In the genomic region with DNA sequence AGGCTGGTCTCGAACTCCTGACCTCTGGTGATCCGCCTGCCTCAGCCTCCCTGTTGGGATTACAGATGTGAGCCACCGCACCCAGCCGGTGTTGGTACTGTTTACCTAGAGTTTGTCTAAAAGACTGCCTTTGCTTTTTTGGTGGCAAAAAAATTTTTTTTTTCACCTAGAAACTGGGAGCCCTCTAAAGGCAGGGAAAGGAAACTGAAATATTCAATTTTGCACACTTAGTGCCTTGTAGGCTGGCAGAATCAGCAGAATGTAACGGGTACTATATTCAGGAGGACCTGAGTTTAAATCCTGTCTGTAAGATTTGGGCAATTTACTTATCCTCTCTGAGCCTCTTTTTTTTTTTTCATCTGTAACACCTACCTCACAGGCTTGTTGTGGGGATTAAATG, we compare ENCODE assay signal across 2 cellular contexts.
TF ChIP-seq lines count a peak whose summit lies in the region.

No MANE protein-coding gene starts in this region.

TF ChIP-seq in SK-N-SH, 30 proteins besides CTCF, POLR2A, EP300 and RAD21 (continued from another document):
- TF ChIP-seq, protein P1, sequence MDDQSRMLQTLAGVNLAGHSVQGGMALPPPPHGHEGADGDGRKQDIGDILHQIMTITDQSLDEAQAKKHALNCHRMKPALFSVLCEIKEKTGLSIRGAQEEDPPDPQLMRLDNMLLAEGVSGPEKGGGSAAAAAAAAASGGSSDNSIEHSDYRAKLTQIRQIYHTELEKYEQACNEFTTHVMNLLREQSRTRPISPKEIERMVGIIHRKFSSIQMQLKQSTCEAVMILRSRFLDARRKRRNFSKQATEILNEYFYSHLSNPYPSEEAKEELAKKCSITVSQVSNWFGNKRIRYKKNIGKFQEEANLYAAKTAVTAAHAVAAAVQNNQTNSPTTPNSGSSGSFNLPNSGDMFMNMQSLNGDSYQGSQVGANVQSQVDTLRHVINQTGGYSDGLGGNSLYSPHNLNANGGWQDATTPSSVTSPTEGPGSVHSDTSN (IDR thresholded peaks at IDR 0.05): no peak
- TF ChIP-seq MXI1 (IDR thresholded peaks at IDR 0.05; ENCODE audit: low read depth, low read length): no peak

TF ChIP-seq in SK-N-SH treated with all-trans-retinoic acid at 6 μM for 48 hours, 23 proteins besides CTCF, POLR2A, EP300 and RAD21 (continued from another document):
- TF ChIP-seq ARNTL (CRISPR knock-in tag; IDR thresholded peaks at IDR 0.05; ENCODE audit: borderline replicate concordance, low read depth): no peak
- TF ChIP-seq TOX (CRISPR knock-in tag; IDR thresholded peaks at IDR 0.05; ENCODE audit: borderline replicate concordance): no peak
- TF ChIP-seq, protein P2, sequence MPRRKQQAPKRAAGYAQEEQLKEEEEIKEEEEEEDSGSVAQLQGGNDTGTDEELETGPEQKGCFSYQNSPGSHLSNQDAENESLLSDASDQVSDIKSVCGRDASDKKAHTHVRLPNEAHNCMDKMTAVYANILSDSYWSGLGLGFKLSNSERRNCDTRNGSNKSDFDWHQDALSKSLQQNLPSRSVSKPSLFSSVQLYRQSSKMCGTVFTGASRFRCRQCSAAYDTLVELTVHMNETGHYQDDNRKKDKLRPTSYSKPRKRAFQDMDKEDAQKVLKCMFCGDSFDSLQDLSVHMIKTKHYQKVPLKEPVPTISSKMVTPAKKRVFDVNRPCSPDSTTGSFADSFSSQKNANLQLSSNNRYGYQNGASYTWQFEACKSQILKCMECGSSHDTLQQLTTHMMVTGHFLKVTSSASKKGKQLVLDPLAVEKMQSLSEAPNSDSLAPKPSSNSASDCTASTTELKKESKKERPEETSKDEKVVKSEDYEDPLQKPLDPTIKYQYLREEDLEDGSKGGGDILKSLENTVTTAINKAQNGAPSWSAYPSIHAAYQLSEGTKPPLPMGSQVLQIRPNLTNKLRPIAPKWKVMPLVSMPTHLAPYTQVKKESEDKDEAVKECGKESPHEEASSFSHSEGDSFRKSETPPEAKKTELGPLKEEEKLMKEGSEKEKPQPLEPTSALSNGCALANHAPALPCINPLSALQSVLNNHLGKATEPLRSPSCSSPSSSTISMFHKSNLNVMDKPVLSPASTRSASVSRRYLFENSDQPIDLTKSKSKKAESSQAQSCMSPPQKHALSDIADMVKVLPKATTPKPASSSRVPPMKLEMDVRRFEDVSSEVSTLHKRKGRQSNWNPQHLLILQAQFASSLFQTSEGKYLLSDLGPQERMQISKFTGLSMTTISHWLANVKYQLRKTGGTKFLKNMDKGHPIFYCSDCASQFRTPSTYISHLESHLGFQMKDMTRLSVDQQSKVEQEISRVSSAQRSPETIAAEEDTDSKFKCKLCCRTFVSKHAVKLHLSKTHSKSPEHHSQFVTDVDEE (CRISPR knock-in tag; IDR thresholded peaks at IDR 0.05): no peak
- no peak for TF ChIP-seq OSR1 (CRISPR knock-in tag; IDR thresholded peaks at IDR 0.05)
- TF ChIP-seq RARB (CRISPR knock-in tag; IDR thresholded peaks at IDR 0.05): no peak
- TF ChIP-seq ESRRG (CRISPR knock-in tag; IDR thresholded peaks at IDR 0.05): no peak
